ENCODE assay signal across 1 cellular context in genomic region chr17:45310380-45311324, GRCh38.
TF ChIP-seq lines count a peak whose summit lies in the region.

No MANE protein-coding gene starts in this region.

TF ChIP-seq in HEK293, 187 proteins besides CTCF, POLR2A, EP300 and RAD21 (continued from another document):
- TF ChIP-seq, protein P1, sequence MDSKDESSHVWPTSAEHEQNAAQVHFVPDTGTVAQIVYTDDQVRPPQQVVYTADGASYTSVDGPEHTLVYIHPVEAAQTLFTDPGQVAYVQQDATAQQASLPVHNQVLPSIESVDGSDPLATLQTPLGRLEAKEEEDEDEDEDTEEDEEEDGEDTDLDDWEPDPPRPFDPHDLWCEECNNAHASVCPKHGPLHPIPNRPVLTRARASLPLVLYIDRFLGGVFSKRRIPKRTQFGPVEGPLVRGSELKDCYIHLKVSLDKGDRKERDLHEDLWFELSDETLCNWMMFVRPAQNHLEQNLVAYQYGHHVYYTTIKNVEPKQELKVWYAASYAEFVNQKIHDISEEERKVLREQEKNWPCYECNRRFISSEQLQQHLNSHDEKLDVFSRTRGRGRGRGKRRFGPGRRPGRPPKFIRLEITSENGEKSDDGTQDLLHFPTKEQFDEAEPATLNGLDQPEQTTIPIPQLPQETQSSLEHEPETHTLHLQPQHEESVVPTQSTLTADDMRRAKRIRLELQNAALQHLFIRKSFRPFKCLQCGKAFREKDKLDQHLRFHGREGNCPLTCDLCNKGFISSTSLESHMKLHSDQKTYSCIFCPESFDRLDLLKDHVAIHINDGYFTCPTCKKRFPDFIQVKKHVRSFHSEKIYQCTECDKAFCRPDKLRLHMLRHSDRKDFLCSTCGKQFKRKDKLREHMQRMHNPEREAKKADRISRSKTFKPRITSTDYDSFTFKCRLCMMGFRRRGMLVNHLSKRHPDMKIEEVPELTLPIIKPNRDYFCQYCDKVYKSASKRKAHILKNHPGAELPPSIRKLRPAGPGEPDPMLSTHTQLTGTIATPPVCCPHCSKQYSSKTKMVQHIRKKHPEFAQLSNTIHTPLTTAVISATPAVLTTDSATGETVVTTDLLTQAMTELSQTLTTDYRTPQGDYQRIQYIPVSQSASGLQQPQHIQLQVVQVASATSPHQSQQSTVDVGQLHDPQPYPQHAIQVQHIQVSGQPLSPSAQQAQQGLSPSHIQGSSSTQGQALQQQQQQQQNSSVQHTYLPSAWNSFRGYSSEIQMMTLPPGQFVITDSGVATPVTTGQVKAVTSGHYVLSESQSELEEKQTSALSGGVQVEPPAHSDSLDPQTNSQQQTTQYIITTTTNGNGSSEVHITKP (tag by site-specific recombination; IDR thresholded peaks at IDR 0.05), result no peak
- TF ChIP-seq ZNF426 (tag by site-specific recombination; IDR thresholded peaks at IDR 0.05) (no peak), ZNF391 (tag by site-specific recombination; IDR thresholded peaks at IDR 0.05; ENCODE audit: borderline replicate concordance, low read depth) (no peak), ZNF785 (tag by site-specific recombination; IDR thresholded peaks at IDR 0.05) (no peak), ZFHX2 (tag by site-specific recombination; conservative IDR thresholded peaks at IDR 0.05) (peak; percentile 81), ZNF335 (tag by site-specific recombination; conservative IDR thresholded peaks at IDR 0.05) (no peak), ZNF26 (tag by site-specific recombination; IDR thresholded peaks at IDR 0.05) (no peak), ZNF629 (tag by site-specific recombination; IDR thresholded peaks at IDR 0.05) (peak; percentile 67), ZNF792 (tag by site-specific recombination; IDR thresholded peaks at IDR 0.05) (no peak), ZNF610 (tag by site-specific recombination; IDR thresholded peaks at IDR 0.05; ENCODE audit: borderline replicate concordance) (no peak), ZNF433 (tag by site-specific recombination; IDR thresholded peaks at IDR 0.05; ENCODE audit: low read depth) (no peak), ZNF366 (tag by site-specific recombination; conservative IDR thresholded peaks at IDR 0.05) (0 out of 2 replicates have a peak, but pooled peaks have one; percentile 22), ZNF513 (tag by site-specific recombination; IDR thresholded peaks at IDR 0.05) (no peak), TRIM28 (IDR thresholded peaks at IDR 0.05; ENCODE audit: borderline replicate concordance, low read length) (no peak), MYNN (tag by site-specific recombination; IDR thresholded peaks at IDR 0.05; ENCODE audit: borderline replicate concordance) (no peak), KLF10 (tag by site-specific recombination; IDR thresholded peaks at IDR 0.05) (no peak), SCRT1 (tag by site-specific recombination; IDR thresholded peaks at IDR 0.05; ENCODE audit: borderline replicate concordance) (no peak), ZNF530 (tag by site-specific recombination; IDR thresholded peaks at IDR 0.05; ENCODE audit: low read depth) (no peak), ZNF48 (tag by site-specific recombination; IDR thresholded peaks at IDR 0.05) (no peak), ZNF449 (tag by site-specific recombination; IDR thresholded peaks at IDR 0.05) (no peak), ZBTB44 (tag by site-specific recombination; IDR thresholded peaks at IDR 0.05) (no peak), ZNF776 (tag by site-specific recombination; IDR thresholded peaks at IDR 0.05; ENCODE audit: borderline replicate concordance) (no peak), ZNF138 (tag by site-specific recombination; IDR thresholded peaks at IDR 0.05; ENCODE audit: borderline replicate concordance) (no peak), ZNF416 (tag by site-specific recombination; IDR thresholded peaks at IDR 0.05) (no peak), SALL2 (tag by site-specific recombination; IDR thresholded peaks at IDR 0.05; ENCODE audit: borderline replicate concordance) (no peak), ZNF211 (tag by site-specific recombination; IDR thresholded peaks at IDR 0.05; ENCODE audit: low read depth) (no peak), PRDM4 (tag by site-specific recombination; IDR thresholded peaks at IDR 0.05) (no peak), ZNF654 (tag by site-specific recombination; IDR thresholded peaks at IDR 0.05; ENCODE audit: low read depth) (no peak), ZNF660 (tag by site-specific recombination; IDR thresholded peaks at IDR 0.05) (no peak), ZNF76 (tag by site-specific recombination; IDR thresholded peaks at IDR 0.05; ENCODE audit: borderline replicate concordance, low read depth) (no peak), ZNF248 (tag by site-specific recombination; IDR thresholded peaks at IDR 0.05) (no peak), ZNF707 (tag by site-specific recombination; IDR thresholded peaks at IDR 0.05) (no peak), EGR2 (tag by site-specific recombination; IDR thresholded peaks at IDR 0.05; ENCODE audit: low read depth) (peak; percentile 64), ZBTB7A (tag by site-specific recombination; IDR thresholded peaks at IDR 0.05; ENCODE audit: low read depth) (no peak), PRDM1 (tag by site-specific recombination; IDR thresholded peaks at IDR 0.05) (no peak), ZBTB17 (tag by site-specific recombination; IDR thresholded peaks at IDR 0.05) (0 out of 2 replicates have a peak, but pooled peaks have one; percentile 18), SP7 (tag by site-specific recombination; IDR thresholded peaks at IDR 0.05) (no peak; the same call in 1 of the 2 replicates)
- TF ChIP-seq, protein P2, sequence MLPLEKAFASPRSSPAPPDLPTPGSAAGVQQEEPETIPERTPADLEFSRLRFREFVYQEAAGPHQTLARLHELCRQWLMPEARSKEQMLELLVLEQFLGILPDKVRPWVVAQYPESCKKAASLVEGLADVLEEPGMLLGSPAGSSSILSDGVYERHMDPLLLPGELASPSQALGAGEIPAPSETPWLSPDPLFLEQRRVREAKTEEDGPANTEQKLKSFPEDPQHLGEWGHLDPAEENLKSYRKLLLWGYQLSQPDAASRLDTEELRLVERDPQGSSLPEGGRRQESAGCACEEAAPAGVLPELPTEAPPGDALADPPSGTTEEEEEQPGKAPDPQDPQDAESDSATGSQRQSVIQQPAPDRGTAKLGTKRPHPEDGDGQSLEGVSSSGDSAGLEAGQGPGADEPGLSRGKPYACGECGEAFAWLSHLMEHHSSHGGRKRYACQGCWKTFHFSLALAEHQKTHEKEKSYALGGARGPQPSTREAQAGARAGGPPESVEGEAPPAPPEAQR (tag by site-specific recombination; IDR thresholded peaks at IDR 0.05), result no peak
- TF ChIP-seq, protein P3, sequence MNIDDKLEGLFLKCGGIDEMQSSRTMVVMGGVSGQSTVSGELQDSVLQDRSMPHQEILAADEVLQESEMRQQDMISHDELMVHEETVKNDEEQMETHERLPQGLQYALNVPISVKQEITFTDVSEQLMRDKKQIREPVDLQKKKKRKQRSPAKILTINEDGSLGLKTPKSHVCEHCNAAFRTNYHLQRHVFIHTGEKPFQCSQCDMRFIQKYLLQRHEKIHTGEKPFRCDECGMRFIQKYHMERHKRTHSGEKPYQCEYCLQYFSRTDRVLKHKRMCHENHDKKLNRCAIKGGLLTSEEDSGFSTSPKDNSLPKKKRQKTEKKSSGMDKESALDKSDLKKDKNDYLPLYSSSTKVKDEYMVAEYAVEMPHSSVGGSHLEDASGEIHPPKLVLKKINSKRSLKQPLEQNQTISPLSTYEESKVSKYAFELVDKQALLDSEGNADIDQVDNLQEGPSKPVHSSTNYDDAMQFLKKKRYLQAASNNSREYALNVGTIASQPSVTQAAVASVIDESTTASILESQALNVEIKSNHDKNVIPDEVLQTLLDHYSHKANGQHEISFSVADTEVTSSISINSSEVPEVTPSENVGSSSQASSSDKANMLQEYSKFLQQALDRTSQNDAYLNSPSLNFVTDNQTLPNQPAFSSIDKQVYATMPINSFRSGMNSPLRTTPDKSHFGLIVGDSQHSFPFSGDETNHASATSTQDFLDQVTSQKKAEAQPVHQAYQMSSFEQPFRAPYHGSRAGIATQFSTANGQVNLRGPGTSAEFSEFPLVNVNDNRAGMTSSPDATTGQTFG (tag by site-specific recombination; IDR thresholded peaks at IDR 0.05; ENCODE audit: borderline replicate concordance), result no peak
- TF ChIP-seq, protein P4, sequence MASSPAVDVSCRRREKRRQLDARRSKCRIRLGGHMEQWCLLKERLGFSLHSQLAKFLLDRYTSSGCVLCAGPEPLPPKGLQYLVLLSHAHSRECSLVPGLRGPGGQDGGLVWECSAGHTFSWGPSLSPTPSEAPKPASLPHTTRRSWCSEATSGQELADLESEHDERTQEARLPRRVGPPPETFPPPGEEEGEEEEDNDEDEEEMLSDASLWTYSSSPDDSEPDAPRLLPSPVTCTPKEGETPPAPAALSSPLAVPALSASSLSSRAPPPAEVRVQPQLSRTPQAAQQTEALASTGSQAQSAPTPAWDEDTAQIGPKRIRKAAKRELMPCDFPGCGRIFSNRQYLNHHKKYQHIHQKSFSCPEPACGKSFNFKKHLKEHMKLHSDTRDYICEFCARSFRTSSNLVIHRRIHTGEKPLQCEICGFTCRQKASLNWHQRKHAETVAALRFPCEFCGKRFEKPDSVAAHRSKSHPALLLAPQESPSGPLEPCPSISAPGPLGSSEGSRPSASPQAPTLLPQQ (tag by site-specific recombination; IDR thresholded peaks at IDR 0.05), result no peak
TF ChIP-seq in HEK293: peak in this region for 10.
